ENCODE assay signal across 19 cellular contexts in the genomic region with DNA sequence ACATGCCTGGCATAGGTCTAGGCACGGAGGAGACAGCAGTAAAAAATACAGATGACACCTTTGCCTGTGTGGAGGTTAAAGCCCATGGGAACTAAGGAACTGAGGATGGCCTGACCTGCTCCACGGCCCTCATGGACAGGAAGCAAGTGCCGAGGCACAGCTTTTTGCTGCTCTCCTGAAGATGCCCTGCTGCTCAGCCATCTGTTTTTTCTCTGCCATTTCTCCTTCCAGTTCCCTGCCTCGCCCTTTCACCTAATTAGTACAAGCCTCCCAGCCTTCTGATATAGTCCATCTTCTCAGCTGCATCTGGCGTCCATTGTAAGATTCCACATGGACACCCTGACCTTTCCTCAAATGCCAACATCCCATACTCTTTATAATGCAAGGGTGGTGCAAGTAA. TPM values are rescaled to one million over a fixed set of nuclear protein-coding genes. Genes with fewer than 3 reads are reported as not detected.
A peak's percentile ranks its signal among the peaks of the same experiment; 100 is the strongest.
DNase-seq lines count a peak whose midpoint lies in the region; ATAC-seq and TF ChIP-seq lines count a peak whose summit lies in the region.
"Had no signal": no experiment of that assay in that cellular context is flagged by ENCODE, and none has a peak within 500 bp of the region (broad histone marks: within the 10 kb centered on the region; RNA-seq: fewer than 3 reads in every experiment).

No MANE protein-coding gene starts in this region.

- in situ Hi-C loops in ACHN (cut with HindIII; ENCODE audit: low pct_ligation_motif_present, low pct_unique_long_range_greater_than_20kb, low sequenced_read_pairs), result no loop called here

- H3K4me1 Mint-ChIP-seq in CD14-positive monocyte, result peaks cover 17% of the 10 kb centered on the region
- no peaks in the 10 kb centered on the region for H3K4me1 Mint-ChIP-seq in stimulated activated memory B cell treated with anti-CD40 and anti-IgM and Interleukin-4, amounts not matched to agents 10 μg/mL and 1 μg/mL and 100 μg/mL, for 72 hours

- peak overlapping the region; percentile 43 for H3K27ac ChIP-seq in neutrophil
- H3K27ac ChIP-seq: A549, PC-9, SJSA1 had no signal

- H3K36me3 ChIP-seq in neutrophil, result peaks cover 12% of the 10 kb centered on the region

- H3K9me3 Mint-ChIP-seq in CD14-positive monocyte, result peaks cover 0 to 2% (median 0%) of the 10 kb centered on the region in 7 donors
- no peaks in the 10 kb centered on the region for H3K9me3 Mint-ChIP-seq in stimulated activated memory B cell treated with anti-CD40 and anti-IgM and Interleukin-4, amounts not matched to agents 10 μg/mL and 1 μg/mL and 100 μg/mL, for 72 hours
- H3K9me3 Mint-ChIP-seq: CD8-positive, alpha-beta memory T cell had no signal

- peak overlapping the region; percentile 7 to 91 (median 80) for H3K27ac Mint-ChIP-seq in CD14-positive monocyte
- H3K27ac Mint-ChIP-seq in stimulated activated memory B cell treated with anti-CD40 and anti-IgM and Interleukin-4, amounts not matched to agents 10 μg/mL and 1 μg/mL and 100 μg/mL, for 72 hours, result no peak overlapping the region

- TF ChIP-seq CTCF in CD14-positive monocyte (IDR thresholded peaks at IDR 0.05) (no peak), neutrophil (IDR thresholded peaks at IDR 0.05) (no peak)

- H3K27me3 Mint-ChIP-seq in CD14-positive monocyte (ENCODE audit: low read depth in 3 of 3), result peaks cover 0 to 2% (median 0%) of the 10 kb centered on the region in 3 donors
- no peaks in the 10 kb centered on the region for H3K27me3 Mint-ChIP-seq in stimulated activated memory B cell treated with anti-CD40 and anti-IgM and Interleukin-4, amounts not matched to agents 10 μg/mL and 1 μg/mL and 100 μg/mL, for 72 hours
- H3K27me3 Mint-ChIP-seq: CD8-positive, alpha-beta memory T cell had no signal

- DNase-seq in CD14-positive monocyte (ENCODE audit: low spot score), result no peak
- peak; percentile 52 for DNase-seq in DMS 273 treated with DMSO at 0.1 percent for 48 hours (lab: John Stamatoyannopoulos, UW)
- DNase-seq in NCI-H524 treated with DMSO at 0.1 percent for 48 hours (lab: John Stamatoyannopoulos, UW), result peak; percentile 30
- no peak for DNase-seq in ACHN
- no peak for DNase-seq in inferior parietal cortex (ENCODE audit: extremely low spot score)
- DNase-seq: CD8-positive, alpha-beta memory T cell; DMS153; NCI-H1092; NCI-H1417 treated with DMSO at 0.1 percent for 48 hours; NCI-H1694 treated with DMSO at 0.1 percent for 48 hours; NCI-H2081; NCI-H446; NCI-H526 treated with DMSO at 0.1 percent for 48 hours; PC-9 had no signal

- no peaks in the 10 kb centered on the region for H3K27me3 ChIP-seq in neutrophil
- H3K27me3 ChIP-seq: SJSA1 had no signal

- H3K36me3 Mint-ChIP-seq in CD14-positive monocyte, result peaks cover 88 to 90% of the 10 kb centered on the region in 2 donors
- peaks cover 82% of the 10 kb centered on the region for H3K36me3 Mint-ChIP-seq in stimulated activated memory B cell treated with anti-CD40 and anti-IgM and Interleukin-4, amounts not matched to agents 10 μg/mL and 1 μg/mL and 100 μg/mL, for 72 hours

- peaks cover 11 to 13% of the 10 kb centered on the region in 2 experiments for H3K4me1 ChIP-seq in neutrophil (ENCODE audit: control insufficient read depth in 1 of 2, insufficient read depth in 1 of 2, low read depth in 1 of 2, low read length in 1 of 2)
- H3K4me1 ChIP-seq: A549 had no signal

- no peak overlapping the region for H3K4me3 Mint-ChIP-seq in CD14-positive monocyte
- no peak overlapping the region for H3K4me3 Mint-ChIP-seq in stimulated activated memory B cell treated with anti-CD40 and anti-IgM and Interleukin-4, amounts not matched to agents 10 μg/mL and 1 μg/mL and 100 μg/mL, for 72 hours
- H3K4me3 Mint-ChIP-seq: CD8-positive, alpha-beta memory T cell had no signal

- no peaks in the 10 kb centered on the region for H3K9me3 ChIP-seq in neutrophil
- H3K9me3 ChIP-seq: A549, SJSA1 had no signal

- intact Hi-C loops in CD14-positive monocyte (cut with micrococcal nuclease), result loop anchor here in 1 of 2 donors (10.0 kb wide), 2 partner anchors 293 to 513 kb away; no protein-coding TSS in a partner anchor

- ATAC-seq in stimulated activated memory B cell treated with anti-CD40 and anti-IgM and Interleukin-4, amounts not matched to agents 10 μg/mL and 1 μg/mL and 100 μg/mL, for 72 hours, result no peak
- ATAC-seq: A549, Right ventricle myocardium inferior had no signal

- no peak overlapping the region for H3K4me3 ChIP-seq in neutrophil (ENCODE audit: low read depth in 1 of 2, low read length in 1 of 2)
- H3K4me3 ChIP-seq: A549, PC-9, SJSA1 had no signal

RNA-seq across cellular contexts. Expression of a gene that starts 11.8 kb away (rescaled TPM):
- polyA plus RNA-seq in CD14-positive monocyte, result under 1 TPM in 1 of 2 donors, not detected in 1; 0.10 TPM
- polyA plus RNA-seq: A549 had no signal

RNA-seq across cellular contexts. Expression of a gene that starts 45.1 kb away (rescaled TPM):
- not detected for polyA plus RNA-seq in CD14-positive monocyte
- polyA plus RNA-seq: A549 had no signal

Comparison
In these comparisons a context has a peak if more than half of its experiments do, and no peak if none do; other contexts are left out.
1. DNase-seq: peak in DMS 273 treated with DMSO at 0.1 percent for 48 hours (single experiment) and NCI-H524 treated with DMSO at 0.1 percent for 48 hours (single experiment); none in CD14-positive monocyte (single experiment), ACHN (single experiment) and inferior parietal cortex (single experiment).